Comparison of ENCODE assay signal across 10 cellular contexts in genomic region chr11:68330700-68331337, GRCh38. TPM values are rescaled to one million over a fixed set of nuclear protein-coding genes. Genes with fewer than 3 reads are reported as not detected.
DNase-seq lines count a peak whose midpoint lies in the region; ATAC-seq and TF ChIP-seq lines count a peak whose summit lies in the region.
"Had no signal": no experiment of that assay in that cellular context is flagged by ENCODE, and none has a peak within 500 bp of the region (broad histone marks: within the 10 kb centered on the region; RNA-seq: fewer than 3 reads in every experiment).

No MANE protein-coding gene starts in this region.

- H3K36me3 Mint-ChIP-seq in CD4-positive, CD25-positive, alpha-beta regulatory T cell = no peaks in the 10 kb centered on the region
- H3K36me3 Mint-ChIP-seq in nephron progenitor cell (ENCODE audit: low read depth) = peaks cover 20% of the 10 kb centered on the region

- no peaks in the 10 kb centered on the region for H3K9me3 ChIP-seq in CD4-positive, CD25-positive, alpha-beta regulatory T cell (ENCODE audit: control insufficient read depth in 2 of 2, low read length in 2 of 2)
- H3K9me3 ChIP-seq in KOPT-K1 (ENCODE audit: insufficient read depth, low read length, poor library complexity, severe bottlenecking) (no peaks in the 10 kb centered on the region), esophagus (ENCODE audit: control insufficient read depth in 2 of 2, insufficient read depth in 1 of 2, low read depth in 1 of 2, low read length in 1 of 2) (no peaks in the 10 kb centered on the region)

- no peak for ATAC-seq in CD4-positive, CD25-positive, alpha-beta regulatory T cell (ENCODE audit: low read depth in 2 of 2)
- no peak for ATAC-seq in HG03108 (IDR thresholded peaks at IDR 0.05; ENCODE audit: unreplicated experiment)
- ATAC-seq in GM19452 (IDR thresholded peaks at IDR 0.05; ENCODE audit: unreplicated experiment) = no peak

- no peaks in the 10 kb centered on the region for H3K27me3 Mint-ChIP-seq in CD4-positive, CD25-positive, alpha-beta regulatory T cell
- no peaks in the 10 kb centered on the region for H3K27me3 Mint-ChIP-seq in nephron progenitor cell (ENCODE audit: low read depth, poor library complexity)

- DNase-seq in CD4-positive, CD25-positive, alpha-beta regulatory T cell = no peak
- DNase-seq in nephron progenitor cell (no peak), AG08396 (ENCODE audit: low spot score) (no peak), NCI-H128 (lab: John Stamatoyannopoulos, UW; ENCODE audit: unreplicated experiment) (no peak)
- DNase-seq: activated CD4-positive, CD25-positive, alpha-beta regulatory T cell treated with anti-CD3 and anti-CD28 coated beads, Interleukin-2, amount 50 U/mL, for 72 hours; OCI-M1 had no signal

- no peaks in the 10 kb centered on the region for H3K9me3 Mint-ChIP-seq in CD4-positive, CD25-positive, alpha-beta regulatory T cell
- peaks cover 6% of the 10 kb centered on the region for H3K9me3 Mint-ChIP-seq in nephron progenitor cell

- peak overlapping the region; percentile 85 to 92 (median 90) for H3K27ac Mint-ChIP-seq in CD4-positive, CD25-positive, alpha-beta regulatory T cell
- H3K27ac Mint-ChIP-seq in nephron progenitor cell = peak overlapping the region; percentile 83

- 72 to 74% methylated on average over 16 of the region's 16 CpGs for WGBS in esophagus, 2 donors

- H3K4me3 Mint-ChIP-seq in CD4-positive, CD25-positive, alpha-beta regulatory T cell = peak overlapping the region in 2 of 4 donors; percentile 55 to 80
- no peak overlapping the region for H3K4me3 Mint-ChIP-seq in nephron progenitor cell

- H3K27ac ChIP-seq in CD4-positive, CD25-positive, alpha-beta regulatory T cell (ENCODE audit: insufficient read depth, low read length, poor library complexity, severe bottlenecking) = peak overlapping the region; percentile 54
- H3K27ac ChIP-seq in KOPT-K1 (ENCODE audit: low read depth, low read length, poor library complexity, severe bottlenecking) (peak overlapping the region; percentile 49), esophagus (ENCODE audit: low read depth in 2 of 2, low read length in 1 of 2) (peak overlapping the region; percentile 26 to 54)

- H3K4me1 Mint-ChIP-seq in CD4-positive, CD25-positive, alpha-beta regulatory T cell = peaks cover 0 to 71% (median 36%) of the 10 kb centered on the region in 4 donors
- H3K4me1 Mint-ChIP-seq in nephron progenitor cell = peaks cover 58% of the 10 kb centered on the region

- peaks cover 50% of the 10 kb centered on the region for H3K4me1 ChIP-seq in CD4-positive, CD25-positive, alpha-beta regulatory T cell (ENCODE audit: control insufficient read depth, insufficient read depth, low read length, poor library complexity, severe bottlenecking)
- H3K4me1 ChIP-seq in esophagus (ENCODE audit: control insufficient read depth in 2 of 2, insufficient read depth in 2 of 2, low read length in 1 of 2) = peaks cover 5 to 14% of the 10 kb centered on the region in 2 donors

- TF ChIP-seq CTCF in nephron progenitor cell (IDR thresholded peaks at IDR 0.05) = no peak

- no peaks in the 10 kb centered on the region for H3K36me3 ChIP-seq in CD4-positive, CD25-positive, alpha-beta regulatory T cell (ENCODE audit: control insufficient read depth, insufficient read depth, low read length)
- H3K36me3 ChIP-seq in KOPT-K1 (ENCODE audit: insufficient read depth, low read length) = no peaks in the 10 kb centered on the region
- peaks cover 0 to 6% of the 10 kb centered on the region in 2 donors for H3K36me3 ChIP-seq in esophagus (ENCODE audit: control insufficient read depth in 2 of 2, insufficient read depth in 2 of 2, low read length in 1 of 2)

- H3K4me3 ChIP-seq in CD4-positive, CD25-positive, alpha-beta regulatory T cell (ENCODE audit: low read depth, low read length) = peak overlapping the region; percentile 41
- H3K4me3 ChIP-seq in esophagus (ENCODE audit: low read depth in 1 of 2, low read length in 2 of 2) = no peak overlapping the region

- no peaks in the 10 kb centered on the region for H3K27me3 ChIP-seq in CD4-positive, CD25-positive, alpha-beta regulatory T cell (ENCODE audit: control insufficient read depth, insufficient read depth, low read length)
- H3K27me3 ChIP-seq in esophagus (ENCODE audit: control insufficient read depth in 1 of 2, insufficient read depth in 2 of 2, low read length in 2 of 2) = no peaks in the 10 kb centered on the region

RNA-seq across cellular contexts. Expression of gene LRP5, which starts 18.4 kb away (rescaled TPM):
- total RNA-seq in CD4-positive, CD25-positive, alpha-beta regulatory T cell = 1.3 TPM
- 1 to 10 TPM in 1 of 4 donors, under 1 TPM in 2, not detected in 1; 0.22 to 1.2 (median 0.40) TPM for polyA plus RNA-seq in CD4-positive, CD25-positive, alpha-beta regulatory T cell
- polyA plus RNA-seq in esophagus = 10 to 100 TPM; 16.0 to 24.5 TPM

RNA-seq across cellular contexts. Expression of gene C11orf24, which starts 59.0 kb away (rescaled TPM):
- total RNA-seq in CD4-positive, CD25-positive, alpha-beta regulatory T cell = 9.4 TPM
- 10 to 100 TPM in 1 of 4 donors, 1 to 10 TPM in 3; 6.6 to 11.0 (median 8.7) TPM for polyA plus RNA-seq in CD4-positive, CD25-positive, alpha-beta regulatory T cell
- polyA plus RNA-seq in esophagus = 10 to 100 TPM in 1 of 2 donors, 1 to 10 TPM in 1; 8.9 to 13.4 TPM

Comparison
In these comparisons a context has a peak if more than half of its experiments do, and no peak if none do; other contexts are left out.
1. RNA of gene LRP5, which starts 18.4 kb away (polyA plus RNA-seq): 16.0 to 24.5 TPM in esophagus; 0.22 to 1.2 TPM in CD4-positive, CD25-positive, alpha-beta regulatory T cell; every median in the first group is over 4 times any median in the second.
2. Peak in every context shown above with its lines, with median percentiles within 50 percentile points of each other: H3K27ac ChIP-seq.